Comparison of ENCODE assay signal across 24 cellular contexts in the genomic region with DNA sequence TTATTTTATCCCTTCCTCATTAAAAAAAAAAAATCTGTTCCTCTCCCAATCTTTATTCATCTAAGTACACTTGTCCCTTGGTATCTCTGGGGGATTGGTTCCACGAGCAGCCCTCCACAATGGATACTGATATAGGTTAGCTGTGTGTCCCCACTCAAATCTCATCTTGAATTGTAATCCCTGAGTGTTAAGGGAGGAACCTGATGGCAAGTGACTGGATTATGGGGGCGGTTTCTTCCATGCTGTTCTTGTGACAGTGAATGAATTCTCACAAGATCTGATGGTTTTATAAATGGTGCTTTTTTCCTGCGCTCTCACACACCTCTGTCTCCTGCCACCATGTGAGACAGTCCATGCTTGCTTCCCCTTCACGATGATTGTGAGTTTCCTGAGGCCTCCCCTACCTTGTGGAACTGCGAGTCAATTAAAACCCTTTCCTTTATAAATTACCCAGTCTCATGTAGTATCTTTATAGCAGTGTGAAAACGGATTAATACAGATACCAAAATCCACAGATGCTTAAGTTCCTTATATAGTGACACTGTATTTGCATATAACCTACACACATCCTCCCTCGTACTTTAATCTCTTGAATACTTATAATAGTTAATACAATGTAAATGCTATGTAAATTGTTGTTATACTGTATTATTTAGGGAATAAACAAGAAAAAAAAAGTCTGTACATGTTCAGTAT.
DNase-seq lines count a peak whose midpoint lies in the region; ATAC-seq and TF ChIP-seq lines count a peak whose summit lies in the region.
"Had no signal": no experiment of that assay in that cellular context is flagged by ENCODE, and none has a peak within 500 bp of the region (broad histone marks: within the 10 kb centered on the region; RNA-seq: fewer than 3 reads in every experiment).

No MANE protein-coding gene starts in this region.

- no peak for ATAC-seq in activated T-cell treated with anti-CD3 and anti-CD28 coated beads, Interleukin-2, amount 50 U/mL, for 72 hours (replicated peaks in 1 of 2)
- ATAC-seq in GM18505 (IDR thresholded peaks at IDR 0.05; ENCODE audit: unreplicated experiment) (no peak), T-helper 17 cell (no peak)
- no peak for ATAC-seq in naive thymus-derived CD8-positive, alpha-beta T cell
- ATAC-seq: gastroesophageal sphincter, lower lobe of right lung, right cardiac atrium, Right ventricle myocardium inferior had no signal

- peaks cover 69% of the 10 kb centered on the region for H3K4me1 Mint-ChIP-seq in activated T-cell treated with anti-CD3 and anti-CD28 coated beads, Interleukin-2, amount 50 U/mL, for 72 hours (ENCODE audit: low read depth)
- peaks cover 41% of the 10 kb centered on the region for H3K4me1 Mint-ChIP-seq in T-helper 17 cell
- H3K4me1 Mint-ChIP-seq in naive thymus-derived CD8-positive, alpha-beta T cell: peaks cover 41 to 79% (median 74%) of the 10 kb centered on the region in 4 donors

- no peak for TF ChIP-seq CTCF in vagina (IDR thresholded peaks at IDR 0.05)

- H3K9me3 Mint-ChIP-seq in activated T-cell treated with anti-CD3 and anti-CD28 coated beads, Interleukin-2, amount 50 U/mL, for 72 hours: no peaks in the 10 kb centered on the region
- H3K9me3 Mint-ChIP-seq in naive thymus-derived CD8-positive, alpha-beta T cell: no peaks in the 10 kb centered on the region
- H3K9me3 Mint-ChIP-seq: activated naive CD8-positive, alpha-beta T cell treated with anti-CD3 and anti-CD28 coated beads, Interleukin-2, amount 10 ng/mL, durations not matched to agents 7 days and 5 days; activated T-cell treated with anti-CD3 and anti-CD28 coated beads, Interleukin-2, amount 50 U/mL, for 4 hours had no signal

- no peak overlapping the region for H3K4me3 Mint-ChIP-seq in activated T-cell treated with anti-CD3 and anti-CD28 coated beads, Interleukin-2, amount 50 U/mL, for 72 hours
- no peak overlapping the region for H3K4me3 Mint-ChIP-seq in T-helper 17 cell
- peak overlapping the region in 5 of 10 donors; percentile 16 to 62 (median 30) for H3K4me3 Mint-ChIP-seq in naive thymus-derived CD8-positive, alpha-beta T cell
- H3K4me3 Mint-ChIP-seq: activated naive CD8-positive, alpha-beta T cell treated with anti-CD3 and anti-CD28 coated beads, Interleukin-2, amount 10 ng/mL, durations not matched to agents 7 days and 5 days; activated T-cell treated with anti-CD3 and anti-CD28 coated beads, Interleukin-2, amount 50 U/mL, for 4 hours had no signal

- peaks cover 11% of the 10 kb centered on the region for H3K4me1 ChIP-seq in vagina

- no peaks in the 10 kb centered on the region for H3K27me3 Mint-ChIP-seq in activated T-cell treated with anti-CD3 and anti-CD28 coated beads, Interleukin-2, amount 50 U/mL, for 72 hours (ENCODE audit: low read depth)
- H3K27me3 Mint-ChIP-seq in T-helper 17 cell: no peaks in the 10 kb centered on the region
- H3K27me3 Mint-ChIP-seq in naive thymus-derived CD8-positive, alpha-beta T cell: no peaks in the 10 kb centered on the region
- H3K27me3 Mint-ChIP-seq: activated naive CD8-positive, alpha-beta T cell treated with anti-CD3 and anti-CD28 coated beads, Interleukin-2, amount 10 ng/mL, durations not matched to agents 7 days and 5 days had no signal

- no peak overlapping the region for H3K27ac ChIP-seq in vagina
- H3K27ac ChIP-seq: esophagus muscularis mucosa, gastroesophageal sphincter, lower lobe of right lung had no signal

- no peaks in the 10 kb centered on the region for H3K27me3 ChIP-seq in vagina
- H3K27me3 ChIP-seq: esophagus muscularis mucosa, gastroesophageal sphincter had no signal

- H3K4me3 ChIP-seq in vagina: no peak overlapping the region
- H3K4me3 ChIP-seq: esophagus muscularis mucosa, gastroesophageal sphincter, HAP-1, lower lobe of right lung had no signal

- H3K36me3 Mint-ChIP-seq in activated T-cell treated with anti-CD3 and anti-CD28 coated beads, Interleukin-2, amount 50 U/mL, for 72 hours (ENCODE audit: insufficient read depth in 2 of 2): no peaks in the 10 kb centered on the region
- H3K36me3 Mint-ChIP-seq in T-helper 17 cell (ENCODE audit: low read depth): peaks cover 2% of the 10 kb centered on the region
- peaks cover 0 to 5% (median 0%) of the 10 kb centered on the region in 3 donors for H3K36me3 Mint-ChIP-seq in naive thymus-derived CD8-positive, alpha-beta T cell

- H3K27ac Mint-ChIP-seq in activated T-cell treated with anti-CD3 and anti-CD28 coated beads, Interleukin-2, amount 50 U/mL, for 72 hours: peak overlapping the region; percentile 76
- peak overlapping the region; percentile 16 for H3K27ac Mint-ChIP-seq in T-helper 17 cell
- H3K27ac Mint-ChIP-seq in naive thymus-derived CD8-positive, alpha-beta T cell: peak overlapping the region; percentile 32 to 92 (median 84)
- H3K27ac Mint-ChIP-seq: activated naive CD8-positive, alpha-beta T cell treated with anti-CD3 and anti-CD28 coated beads, Interleukin-2, amount 10 ng/mL, durations not matched to agents 7 days and 5 days had no signal

- POLR2A ChIA-PET in naive thymus-derived CD8-positive, alpha-beta T cell (lab: Charles Lee): interaction anchor here (0.7 to 2.2 kb wide), 3 partner anchors 23 to 64 kb away, joined by 3 to 9 read pairs (median 3); no protein-coding TSS in a partner anchor

- no peak for DNase-seq in activated T-cell treated with anti-CD3 and anti-CD28 coated beads, Interleukin-2, amount 50 U/mL, for 72 hours
- DNase-seq in activated T-cell treated with anti-CD3 and anti-CD28 coated beads for 4 hours: no peak
- no peak for DNase-seq in T-helper 17 cell
- no peak for DNase-seq in naive thymus-derived CD8-positive, alpha-beta T cell
- DNase-seq in vagina (ENCODE audit: extremely low spot score in 2 of 2): no peak
- DNase-seq in NCI-H524 treated with DMSO at 0.1 percent for 48 hours (lab: John Stamatoyannopoulos, UW): no peak
- no peak for DNase-seq in NCI-H2081 (lab: John Stamatoyannopoulos, UW)
- DNase-seq: ACHN; activated CD4-positive, alpha-beta T cell treated with anti-CD3 and anti-CD28 coated beads, Interleukin-2, amount 50 U/mL, for 48 hours; activated naive CD8-positive, alpha-beta T cell treated with anti-CD3 and anti-CD28 coated beads, Interleukin-2, amount 10 ng/mL, durations not matched to agents 7 days and 5 days; activated T-cell treated with anti-CD3 and anti-CD28 coated beads, Interleukin-2, amount 50 U/mL, for 4 hours; C1 segment of cervical spinal cord; DMS153; effector memory CD4-positive, alpha-beta T cell; GDM1; KG1; lower lobe of right lung; NCI-H187 treated with DMSO at 0.1 percent for 48 hours; right cardiac atrium had no signal

- TF ChIP-seq POLR2A in GM18505 (IDR thresholded peaks at IDR 0.05; ENCODE audit: borderline replicate concordance, extremely low read depth, insufficient read depth, insufficient read length) (peak; percentile 47), vagina (IDR thresholded peaks at IDR 0.05) (no peak)

- intact Hi-C loops in vagina (cut with DNase I): no loop called here

- H3K9me3 ChIP-seq in T-helper 17 cell (ENCODE audit: control insufficient read depth, low read length, poor library complexity, severe bottlenecking) (no peaks in the 10 kb centered on the region), vagina (no peaks in the 10 kb centered on the region)
- H3K9me3 ChIP-seq: esophagus muscularis mucosa, gastroesophageal sphincter, HAP-1, lower lobe of right lung had no signal

- H3K36me3 ChIP-seq in vagina: no peaks in the 10 kb centered on the region
- H3K36me3 ChIP-seq: esophagus muscularis mucosa, gastroesophageal sphincter, HAP-1, lower lobe of right lung had no signal

Comparison
In these comparisons a context has a peak if more than half of its experiments do, and no peak if none do; other contexts are left out.
1. H3K27ac Mint-ChIP-seq: peak in every context shown above with its lines; median percentile 84 in naive thymus-derived CD8-positive, alpha-beta T cell; 76 in activated T-cell treated with anti-CD3 and anti-CD28 coated beads, Interleukin-2, amount 50 U/mL, for 72 hours; 16 in T-helper 17 cell.